ENCODE assay signal across 21 cellular contexts in genomic region chr1:97089223-97089622, GRCh38.
"Had no signal": no experiment of that assay in that cellular context is flagged by ENCODE, and none has a peak within 500 bp of the region (broad histone marks: within the 10 kb centered on the region; RNA-seq: fewer than 3 reads in every experiment).

No MANE protein-coding gene starts in this region.

- ATAC-seq: effector memory CD8-positive, alpha-beta T cell; left ventricle myocardium superior; lower lobe of right lung; naive thymus-derived CD8-positive, alpha-beta T cell; sciatic nerve; stimulated activated memory B cell treated with anti-CD40 and anti-IgM and Interleukin-4, amounts not matched to agents 10 μg/mL and 1 μg/mL and 100 μg/mL, for 72 hours; stimulated activated naive CD8-positive, alpha-beta T cell treated with anti-CD3 and anti-CD28 coated beads, Interleukin-15, Interleukin-2, amounts not matched to agents 100 U/mL and 50 U/mL, for 24 hours had no signal

- DNase-seq: effector memory CD8-positive, alpha-beta T cell; erythroblast; esophagus squamous epithelium; foreskin melanocyte; glutamatergic neuron; hypothalamus; immature natural killer cell; left ventricle myocardium superior; lower lobe of right lung; naive thymus-derived CD8-positive, alpha-beta T cell; nephron progenitor cell; nucleus accumbens; stimulated activated CD4-positive, alpha-beta T cell treated with anti-CD3 and anti-CD28 coated beads, Interleukin-12 subunit alpha, Interleukin-12 subunit beta, amount 100 ng/mL, for 4 hours; stimulated activated CD4-positive, alpha-beta T cell treated with anti-CD3 and anti-CD28 coated beads, Interleukin-1b, Interleukin-23, amount 100 ng/mL, for 48 hours; stimulated activated CD4-positive, alpha-beta T cell treated with anti-CD3 and anti-CD28 coated beads, Interleukin-4, amount 100 ng/mL, for 24 hours; stimulated activated naive CD8-positive, alpha-beta T cell treated with anti-CD3 and anti-CD28 coated beads, Interleukin-15, Interleukin-2, amounts not matched to agents 100 U/mL and 50 U/mL, for 24 hours; substantia nigra; testis; tibial artery had no signal
